In the genomic region with DNA sequence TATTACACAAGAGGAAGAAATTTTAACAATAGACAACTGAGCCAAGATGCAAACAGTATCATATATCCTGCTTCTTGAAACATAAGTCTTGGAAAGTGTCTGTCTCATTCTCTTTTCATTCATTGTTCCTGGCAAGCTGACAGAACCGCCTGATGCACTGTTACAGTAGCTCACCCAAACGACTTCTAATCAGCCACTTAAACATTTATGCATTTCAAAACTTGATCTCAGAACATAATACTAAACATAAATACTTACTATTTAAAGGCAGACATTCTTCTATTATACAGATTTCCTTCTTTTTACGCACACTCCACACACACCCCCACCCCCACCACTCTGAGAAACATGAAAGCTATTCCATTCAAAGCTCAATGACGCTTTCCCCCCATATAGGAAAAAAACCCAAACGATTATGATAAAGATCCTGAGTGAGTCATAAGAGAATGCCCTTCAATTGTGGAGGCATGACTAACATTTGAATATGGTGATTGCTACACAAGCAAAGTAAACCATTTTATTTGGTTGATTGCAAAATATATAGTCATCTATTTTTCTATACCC, we compare ENCODE assay signal across 12 cellular contexts. TPM values are rescaled to one million over a fixed set of nuclear protein-coding genes. Genes with fewer than 3 reads are reported as not detected.
DNase-seq lines count a peak whose midpoint lies in the region; ATAC-seq and TF ChIP-seq lines count a peak whose summit lies in the region.
"Had no signal": no experiment of that assay in that cellular context is flagged by ENCODE, and none has a peak within 500 bp of the region (broad histone marks: within the 10 kb centered on the region; RNA-seq: fewer than 3 reads in every experiment).

No MANE protein-coding gene starts in this region.

- no peak overlapping the region for H3K27ac ChIP-seq in coronary artery
- H3K27ac ChIP-seq: 22Rv1 had no signal

- H3K4me1 Mint-ChIP-seq in endothelial cell (ENCODE audit: unreplicated experiment): peaks cover 25% of the 10 kb centered on the region
- H3K4me1 Mint-ChIP-seq: T-cell had no signal

- peaks cover 21% of the 10 kb centered on the region for H3K36me3 Mint-ChIP-seq in endothelial cell (ENCODE audit: low read depth, unreplicated experiment)
- H3K36me3 Mint-ChIP-seq in activated naive CD4-positive, alpha-beta T cell treated with anti-CD3 and anti-CD28 coated beads, Interleukin-2, amount 50 U/mL, for 72 hours: no peaks in the 10 kb centered on the region
- H3K36me3 Mint-ChIP-seq: T-cell had no signal

- peak; percentile 68 for DNase-seq in DMS 273 (lab: John Stamatoyannopoulos, UW; ENCODE audit: unreplicated experiment)
- DNase-seq in DMS 273 treated with DMSO at 0.1 percent for 48 hours (lab: John Stamatoyannopoulos, UW): no peak
- peak; percentile 39 for DNase-seq in NCI-H69 (lab: John Stamatoyannopoulos, UW)
- no peak for DNase-seq in endothelial cell (ENCODE audit: low spot score)
- DNase-seq in retinal pigment epithelial cell (ENCODE audit: low read depth): peak; percentile 52
- no peak for DNase-seq in coronary artery (ENCODE audit: low spot score)
- DNase-seq in GM19240 (ENCODE audit: insufficient read length, low spot score): no peak
- DNase-seq in activated naive CD4-positive, alpha-beta T cell treated with anti-CD3 and anti-CD28 coated beads, Interleukin-2, amount 50 U/mL, for 72 hours (ENCODE audit: low spot score in 2 of 2): no peak
- DNase-seq: KBM-7; stimulated activated CD4-positive, alpha-beta T cell treated with anti-CD3 and anti-CD28 coated beads, Interleukin-4, amount 100 ng/mL, for 4 hours; T-cell had no signal

- H3K4me3 ChIP-seq in retinal pigment epithelial cell (ENCODE audit: low read length) (no peak overlapping the region), coronary artery (no peak overlapping the region)

- TF ChIP-seq CTCF in endothelial cell (IDR thresholded peaks at IDR 0.05; ENCODE audit: unreplicated experiment): no peak
- TF ChIP-seq CTCF in retinal pigment epithelial cell (conservative IDR thresholded peaks at IDR 0.05; ENCODE audit: low read depth, low read length): no peak
- TF ChIP-seq CTCF in coronary artery (IDR thresholded peaks at IDR 0.05): no peak

- H3K4me3 Mint-ChIP-seq in endothelial cell (ENCODE audit: unreplicated experiment): no peak overlapping the region
- H3K4me3 Mint-ChIP-seq: T-cell had no signal

- H3K27me3 Mint-ChIP-seq in endothelial cell (ENCODE audit: unreplicated experiment): peaks cover 3% of the 10 kb centered on the region

- no peak for ATAC-seq in activated naive CD4-positive, alpha-beta T cell treated with anti-CD3 and anti-CD28 coated beads, Interleukin-2, amount 50 U/mL, for 72 hours
- ATAC-seq: T-cell had no signal

- peak overlapping the region; percentile 22 for H3K27ac Mint-ChIP-seq in endothelial cell (ENCODE audit: unreplicated experiment)
- H3K27ac Mint-ChIP-seq in activated naive CD4-positive, alpha-beta T cell treated with anti-CD3 and anti-CD28 coated beads, Interleukin-2, amount 50 U/mL, for 72 hours: no peak overlapping the region
- H3K27ac Mint-ChIP-seq: T-cell had no signal

- H3K9me3 Mint-ChIP-seq in endothelial cell (ENCODE audit: unreplicated experiment): no peaks in the 10 kb centered on the region
- no peaks in the 10 kb centered on the region for H3K9me3 Mint-ChIP-seq in activated naive CD4-positive, alpha-beta T cell treated with anti-CD3 and anti-CD28 coated beads, Interleukin-2, amount 50 U/mL, for 72 hours
- H3K9me3 Mint-ChIP-seq: T-cell had no signal

RNA-seq across cellular contexts. Expression of a gene that starts 30.5 kb away (rescaled TPM):
- total RNA-seq in endothelial cell (ENCODE audit: unreplicated experiment): 106 TPM
- total RNA-seq in activated naive CD4-positive, alpha-beta T cell treated with anti-CD3 and anti-CD28 coated beads, Interleukin-2, amount 50 U/mL, for 72 hours: under 1 TPM in 1 of 2 donors, not detected in 1; 0.39 TPM

Comparison
In these comparisons a context has a peak if more than half of its experiments do, and no peak if none do; other contexts are left out.
1. DNase-seq: peak in DMS 273 (single experiment), NCI-H69 (single experiment) and retinal pigment epithelial cell (single experiment); none in DMS 273 treated with DMSO at 0.1 percent for 48 hours (single experiment), endothelial cell (single experiment), coronary artery (single experiment), GM19240 (single experiment) and activated naive CD4-positive, alpha-beta T cell treated with anti-CD3 and anti-CD28 coated beads, Interleukin-2, amount 50 U/mL, for 72 hours (0 of 2).
2. RNA of a gene that starts 30.5 kb away (total RNA-seq): 106 TPM in endothelial cell (single experiment); 0.39 TPM in activated naive CD4-positive, alpha-beta T cell treated with anti-CD3 and anti-CD28 coated beads, Interleukin-2, amount 50 U/mL, for 72 hours; every median in the first group is over 10 times any median in the second.